In genomic region chr18:43744960-43745740, GRCh38 we compare ENCODE assay signal across 24 cellular contexts.
DNase-seq lines count a peak whose midpoint lies in the region; ATAC-seq and TF ChIP-seq lines count a peak whose summit lies in the region.
"Had no signal": no experiment of that assay in that cellular context is flagged by ENCODE, and none has a peak within 500 bp of the region (broad histone marks: within the 10 kb centered on the region; RNA-seq: fewer than 3 reads in every experiment).

No MANE protein-coding gene starts in this region.

- H3K27me3 ChIP-seq in PC-3 (ENCODE audit: low read length) (no peaks in the 10 kb centered on the region), mesendoderm (ENCODE audit: insufficient read depth, low read length, poor library complexity) (no peaks in the 10 kb centered on the region), ovary (no peaks in the 10 kb centered on the region)

- H3K27ac ChIP-seq in PC-3 (ENCODE audit: low read length) = no peak overlapping the region
- no peak overlapping the region for H3K27ac ChIP-seq in mesendoderm (ENCODE audit: low read depth, low read length)
- no peak overlapping the region for H3K27ac ChIP-seq in ovary
- H3K27ac ChIP-seq: 22Rv1, HL-60 had no signal

- H2BK5ac ChIP-seq in mesendoderm (ENCODE audit: low read length) = no peak overlapping the region

- H3K4me1 ChIP-seq in PC-3 (ENCODE audit: insufficient read depth, low read length) (no peaks in the 10 kb centered on the region), mesendoderm (ENCODE audit: control insufficient read depth, low read depth, low read length) (no peaks in the 10 kb centered on the region), ovary (ENCODE audit: insufficient read depth) (no peaks in the 10 kb centered on the region)

- no peak overlapping the region for H4K5ac ChIP-seq in mesendoderm (ENCODE audit: low read length)

- H3K36me3 Mint-ChIP-seq in Calu3 (ENCODE audit: insufficient read depth, unreplicated experiment) (no peaks in the 10 kb centered on the region), progenitor cell of endocrine pancreas (ENCODE audit: insufficient read depth) (peaks cover 6% of the 10 kb centered on the region)
- no peaks in the 10 kb centered on the region for H3K36me3 Mint-ChIP-seq in effector memory CD8-positive, alpha-beta T cell (ENCODE audit: insufficient read depth)
- H3K36me3 Mint-ChIP-seq: CD8-positive, alpha-beta memory T cell had no signal

- H3F3A ChIP-seq in PC-3 (ENCODE audit: low read length, unreplicated experiment) = no peaks in the 10 kb centered on the region

- intact Hi-C loops in Calu3 (cut with micrococcal nuclease; ENCODE audit: unreplicated experiment) (no loop called here), PC-3 (cut with micrococcal nuclease) (no loop called here), ovary (cut with DNase I) (no loop called here)

- no peak overlapping the region for H2AFZ ChIP-seq in PC-3 (ENCODE audit: low read length)

- ATAC-seq in PC-3 (no peak), GM21390 (IDR thresholded peaks at IDR 0.05; ENCODE audit: unreplicated experiment) (no peak)
- ATAC-seq in effector memory CD8-positive, alpha-beta T cell (replicated peaks) = no peak
- ATAC-seq: HepG2, K562 had no signal

- no TSS peak for BruUV-seq in Calu3 (replicated peaks; lab: Mats Ljungman, UMichigan)
- no TSS peak for BruUV-seq in PC-3 (replicated peaks; lab: Mats Ljungman, UMichigan)

- H2BK15ac ChIP-seq in mesendoderm (replicated peaks; ENCODE audit: low read depth) = no peak overlapping the region

- H3K4me1 Mint-ChIP-seq in Calu3 (ENCODE audit: low read depth, unreplicated experiment) (peaks cover 27% of the 10 kb centered on the region), progenitor cell of endocrine pancreas (ENCODE audit: low read depth) (no peaks in the 10 kb centered on the region)
- H3K4me1 Mint-ChIP-seq in effector memory CD8-positive, alpha-beta T cell (ENCODE audit: low read depth in 2 of 2) = no peaks in the 10 kb centered on the region
- H3K4me1 Mint-ChIP-seq: CD8-positive, alpha-beta memory T cell had no signal

- no peak overlapping the region for H3K4me2 ChIP-seq in PC-3 (ENCODE audit: low read length)
- no peak overlapping the region for H3K4me2 ChIP-seq in mesendoderm (ENCODE audit: low read length)

- H3K9me3 ChIP-seq in PC-3 (ENCODE audit: low read length) = no peaks in the 10 kb centered on the region
- no peaks in the 10 kb centered on the region for H3K9me3 ChIP-seq in ovary

- H3K79me2 ChIP-seq in PC-3 (ENCODE audit: low read length) (no peaks in the 10 kb centered on the region), mesendoderm (ENCODE audit: control insufficient read depth, insufficient read depth, low read length) (no peaks in the 10 kb centered on the region)

- H2BK120ac ChIP-seq in mesendoderm (ENCODE audit: low read depth, low read length) = no peak overlapping the region

- H3K18ac ChIP-seq in mesendoderm (ENCODE audit: low read length) = no peak overlapping the region

- no peak for DNase-seq in Calu3
- DNase-seq in PC-3 = peak; percentile 3
- DNase-seq in glomerular visceral epithelial cell (ENCODE audit: extremely low spot score) = peak; percentile 35
- peak; percentile 56 for DNase-seq in mesendoderm
- DNase-seq in progenitor cell of endocrine pancreas (ENCODE audit: low spot score, unreplicated experiment) = no peak
- DNase-seq in effector memory CD8-positive, alpha-beta T cell = no peak
- no peak for DNase-seq in ovary
- DNase-seq: AML-193; C1 segment of cervical spinal cord; CD8-positive, alpha-beta memory T cell; DMS53; GF-D8; H9; NCI-H1092 treated with DMSO at 0.1 percent for 48 hours; NCI-H146; NCI-H2029; NCI-H345; NCI-H524 treated with DMSO at 0.1 percent for 48 hours; Right ventricle myocardium superior had no signal

- TF ChIP-seq CTCF in Calu3 (IDR thresholded peaks at IDR 0.05; ENCODE audit: unreplicated experiment) (no peak), PC-3 (conservative IDR thresholded peaks at IDR 0.05; ENCODE audit: low read depth, low read length) (no peak), progenitor cell of endocrine pancreas (IDR thresholded peaks at IDR 0.05; ENCODE audit: unreplicated experiment) (no peak), ovary (IDR thresholded peaks at IDR 0.05) (no peak)

- no peak for TF ChIP-seq POLR2A in ovary (IDR thresholded peaks at IDR 0.05)

- no peak overlapping the region for H4K8ac ChIP-seq in mesendoderm (ENCODE audit: low read depth, low read length)

- H3K4me3 ChIP-seq in PC-3 (ENCODE audit: low read length) (no peak overlapping the region), mesendoderm (ENCODE audit: low read length) (no peak overlapping the region), ovary (no peak overlapping the region)
- H3K4me3 ChIP-seq: K562 had no signal

- no peak overlapping the region for H3K56ac ChIP-seq in mesendoderm (ENCODE audit: low read length)

- H3K9ac ChIP-seq in PC-3 (ENCODE audit: low read length) (no peak overlapping the region), mesendoderm (ENCODE audit: low read length) (no peak overlapping the region)

- no peak overlapping the region for H3K4me3 Mint-ChIP-seq in Calu3 (ENCODE audit: low read depth, unreplicated experiment)
- H3K4me3 Mint-ChIP-seq in progenitor cell of endocrine pancreas (ENCODE audit: low read depth) = no peak overlapping the region
- H3K4me3 Mint-ChIP-seq in effector memory CD8-positive, alpha-beta T cell = no peak overlapping the region
- H3K4me3 Mint-ChIP-seq: CD8-positive, alpha-beta memory T cell; H9 had no signal

- H2AK5ac ChIP-seq in mesendoderm (ENCODE audit: low read length) = no peak overlapping the region

- no peak overlapping the region for H3K4ac ChIP-seq in mesendoderm (ENCODE audit: low read depth, low read length)

- H3K23ac ChIP-seq in mesendoderm (ENCODE audit: low read length) = no peak overlapping the region

- no peaks in the 10 kb centered on the region for H3K9me2 ChIP-seq in PC-3 (replicated peaks; ENCODE audit: low read length)

- H3K36me3 ChIP-seq in PC-3 (ENCODE audit: low read depth, low read length) (no peaks in the 10 kb centered on the region), mesendoderm (ENCODE audit: control insufficient read depth, insufficient read depth, low read length) (no peaks in the 10 kb centered on the region), ovary (no peaks in the 10 kb centered on the region)

- H3K79me1 ChIP-seq in mesendoderm (ENCODE audit: low read length) = no peaks in the 10 kb centered on the region

- POLR2A ChIA-PET in PC-3 (lab: Charles Lee; ENCODE audit: unreplicated experiment) = no interaction called here

- CTCF ChIA-PET in Calu3 (lab: Charles Lee) = interaction anchor here (0.5 to 1.4 kb wide), 4 partner anchors 8 to 56 kb away, joined by 3 to 5 read pairs (median 4); no protein-coding TSS in a partner anchor
- CTCF ChIA-PET in PC-3 (lab: Charles Lee) = interaction anchor here (0.6 kb wide), 1 partner anchor 319 kb away, joined by 3 read pairs; no protein-coding TSS in a partner anchor

- H4K20me1 ChIP-seq in PC-3 (ENCODE audit: low read length) = no peaks in the 10 kb centered on the region

- no CpG with 5 or more reads among the region's 2 CpGs for WGBS in mesendoderm (ENCODE audit: extremely low coverage, insufficient coverage, low lambda C conversion rate)
- WGBS in ovary, 3 donors = 80 to 88% (median 87%) methylated on average over 2 of the region's 2 CpGs

- H3K27ac Mint-ChIP-seq in Calu3 (ENCODE audit: unreplicated experiment) (peak overlapping the region; percentile 79), progenitor cell of endocrine pancreas (no peak overlapping the region)
- no peak overlapping the region for H3K27ac Mint-ChIP-seq in effector memory CD8-positive, alpha-beta T cell
- H3K27ac Mint-ChIP-seq: H9 had no signal

- TF ChIP-seq EP300 in ovary (IDR thresholded peaks at IDR 0.05) = no peak

- H3K27me3 Mint-ChIP-seq in Calu3 (ENCODE audit: unreplicated experiment) (no peaks in the 10 kb centered on the region), progenitor cell of endocrine pancreas (no peaks in the 10 kb centered on the region)
- H3K27me3 Mint-ChIP-seq in effector memory CD8-positive, alpha-beta T cell = no peaks in the 10 kb centered on the region
- H3K27me3 Mint-ChIP-seq: CD8-positive, alpha-beta memory T cell had no signal

- H3K9me3 Mint-ChIP-seq in Calu3 (ENCODE audit: low read depth, unreplicated experiment) (peaks cover 5% of the 10 kb centered on the region), progenitor cell of endocrine pancreas (ENCODE audit: low read depth) (peaks cover 31% of the 10 kb centered on the region)
- peaks cover 0 to 8% of the 10 kb centered on the region in 2 donors for H3K9me3 Mint-ChIP-seq in effector memory CD8-positive, alpha-beta T cell

Comparison
In these comparisons a context has a peak if more than half of its experiments do, and no peak if none do; other contexts are left out.
1. DNase-seq: peak in PC-3 (single experiment), glomerular visceral epithelial cell (single experiment) and mesendoderm (single experiment); none in Calu3 (single experiment), progenitor cell of endocrine pancreas (single experiment), effector memory CD8-positive, alpha-beta T cell (0 of 3) and ovary (0 of 5).